Comparison of ENCODE assay signal across 25 cellular contexts in the genomic region with DNA sequence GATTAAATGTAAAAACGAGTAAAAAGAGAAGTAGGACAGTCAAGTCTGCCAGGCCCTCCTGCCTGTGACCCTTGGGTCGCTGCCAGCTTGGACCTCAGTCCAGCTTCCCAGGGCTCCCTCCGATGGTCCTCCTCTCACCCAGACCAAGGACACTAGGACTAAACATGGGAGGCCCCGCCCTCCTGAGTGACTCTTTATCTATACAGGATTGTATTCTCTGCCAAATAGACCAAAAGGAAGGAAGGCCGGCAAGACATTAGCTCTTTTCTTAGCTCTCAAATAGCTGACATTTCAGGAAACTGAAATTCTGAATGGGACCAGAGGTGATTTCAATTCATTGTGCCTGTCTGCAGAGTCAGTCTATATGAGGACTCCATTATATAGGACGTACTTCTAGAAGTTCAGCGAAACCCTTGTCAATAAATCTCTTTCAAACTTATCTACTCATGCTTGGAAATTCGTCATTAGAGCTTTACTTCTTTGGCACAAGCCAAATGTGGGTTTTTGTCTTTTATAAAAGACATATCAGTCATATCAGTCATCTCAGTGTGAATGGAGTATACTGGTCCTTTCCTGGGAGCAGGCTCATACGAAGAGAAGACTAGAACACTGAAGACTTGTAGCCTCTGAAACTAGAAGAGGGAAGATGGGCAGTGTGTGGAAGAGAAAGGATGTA. TPM values are rescaled to one million over a fixed set of nuclear protein-coding genes. Genes with fewer than 3 reads are reported as not detected.
DNase-seq lines count a peak whose midpoint lies in the region; ATAC-seq and TF ChIP-seq lines count a peak whose summit lies in the region.
"Had no signal": no experiment of that assay in that cellular context is flagged by ENCODE, and none has a peak within 500 bp of the region (broad histone marks: within the 10 kb centered on the region; RNA-seq: fewer than 3 reads in every experiment).

No MANE protein-coding gene starts in this region.

- intact Hi-C loops in right cardiac atrium (cut with DNase I): no loop called here
- intact Hi-C loops in sciatic nerve (cut with DNase I): no loop called here

- no peak for TF ChIP-seq CTCF in RWPE2 (IDR thresholded peaks at IDR 0.05; ENCODE audit: poor library complexity, severe bottlenecking)

- WGBS in right cardiac atrium: 24% methylated on average over 9 of the region's 9 CpGs

- H3K27me3 ChIP-seq in RWPE2 (ENCODE audit: insufficient read depth, poor library complexity, severe bottlenecking) (peaks cover 5% of the 10 kb centered on the region), right cardiac atrium (ENCODE audit: control insufficient read depth, insufficient read depth) (no peaks in the 10 kb centered on the region)
- H3K27me3 ChIP-seq: thyroid gland had no signal

- H3K36me3 ChIP-seq in RWPE2 (ENCODE audit: low read depth): no peaks in the 10 kb centered on the region
- H3K36me3 ChIP-seq: thyroid gland had no signal

- H3K4me1 ChIP-seq in RWPE2 (ENCODE audit: insufficient read depth, poor library complexity, severe bottlenecking) (no peaks in the 10 kb centered on the region), right cardiac atrium (ENCODE audit: control insufficient read depth, insufficient read depth, low read length) (peaks cover 14% of the 10 kb centered on the region)

- DNase-seq in RWPE2 (ENCODE audit: low spot score) (peak; percentile 15), dermis blood vessel endothelial cell (peak; percentile 54), right cardiac atrium (peak; percentile 77 to 92 (median 90)), sciatic nerve (ENCODE audit: low spot score) (no peak), cerebellar nuclear complex (lab: John Stamatoyannopoulos, UW) (no peak), NCI-H2107 (lab: John Stamatoyannopoulos, UW) (no peak), NCI-H1417 (lab: John Stamatoyannopoulos, UW) (no peak)
- DNase-seq: activated CD4-positive, CD25-positive, alpha-beta regulatory T cell treated with anti-CD3 and anti-CD28 coated beads, Interleukin-2, amount 50 U/mL, for 72 hours; activated naive CD4-positive, alpha-beta T cell; amniotic stem cell; C1 segment of cervical spinal cord; Calu3; islet precursor cell; NCI-H1694; NCI-H69; occipital lobe; retina; stimulated activated naive CD8-positive, alpha-beta T cell treated with anti-CD3 and anti-CD28 coated beads, Interleukin-15, Interleukin-2, amounts not matched to agents 100 U/mL and 50 U/mL, for 24 hours; T1000; thyroid gland had no signal

- H3K4me3 ChIP-seq in RWPE2 (ENCODE audit: severe bottlenecking) (no peak overlapping the region), right cardiac atrium (ENCODE audit: low read length) (no peak overlapping the region)
- H3K4me3 ChIP-seq: coronary artery, thyroid gland had no signal

- H3K27ac ChIP-seq in RWPE2 (ENCODE audit: poor library complexity, severe bottlenecking): no peak overlapping the region
- no peak overlapping the region for H3K27ac ChIP-seq in right cardiac atrium (ENCODE audit: low read length)
- H3K27ac ChIP-seq: coronary artery had no signal

- H3K9me3 ChIP-seq in RWPE2 (ENCODE audit: severe bottlenecking) (peaks cover 5% of the 10 kb centered on the region), right cardiac atrium (ENCODE audit: control insufficient read depth, low read length) (no peaks in the 10 kb centered on the region)
- H3K9me3 ChIP-seq: thyroid gland had no signal

- ATAC-seq in RWPE2 (ENCODE audit: low read depth): no peak
- ATAC-seq in right cardiac atrium: peak; percentile 91 to 95
- ATAC-seq in sciatic nerve: peak; percentile 73
- no peak for ATAC-seq in GM19023 (IDR thresholded peaks at IDR 0.05; ENCODE audit: unreplicated experiment)
- ATAC-seq: stimulated activated naive CD8-positive, alpha-beta T cell treated with anti-CD3 and anti-CD28 coated beads, Interleukin-15, Interleukin-2, amounts not matched to agents 100 U/mL and 50 U/mL, for 24 hours had no signal

RNA-seq across cellular contexts. Expression of a gene that starts 28.5 kb away (rescaled TPM):
- total RNA-seq in dermis blood vessel endothelial cell: 11.4 and 16.2 TPM in 2 replicates
- total RNA-seq in right cardiac atrium: 1 to 10 TPM; 3.7 to 5.6 (median 4.8) TPM
- 6.6 TPM for polyA plus RNA-seq in right cardiac atrium
- 8.4 TPM for total RNA-seq in sciatic nerve

RNA-seq across cellular contexts. Expression of a gene that starts 39.2 kb away (rescaled TPM):
- total RNA-seq in dermis blood vessel endothelial cell (0.17 TPM in 1 of 2 replicates, not detected in the other), right cardiac atrium (1 to 10 TPM; 1.8 to 6.6 (median 2.9) TPM), sciatic nerve (1.3 TPM)
- 2.7 TPM for polyA plus RNA-seq in right cardiac atrium
- total RNA-seq: Daoy, H7, occipital lobe, thyroid gland had no signal
- polyA plus RNA-seq: AG04450 had no signal

Comparison
In these comparisons a context has a peak if more than half of its experiments do, and no peak if none do; other contexts are left out.
1. ATAC-seq: peak in right cardiac atrium (2 of 2) and sciatic nerve (single experiment); none in RWPE2 (single experiment) and GM19023 (single experiment).
2. DNase-seq: peak in RWPE2 (single experiment), dermis blood vessel endothelial cell (single experiment) and right cardiac atrium (3 of 3); none in sciatic nerve (single experiment), cerebellar nuclear complex (0 of 2), NCI-H2107 (single experiment) and NCI-H1417 (0 of 3).